ENCODE assay signal across 33 cellular contexts in genomic region chr16:85466989-85467388, GRCh38.
"Had no signal": no experiment of that assay in that cellular context is flagged by ENCODE, and none has a peak within 500 bp of the region (broad histone marks: within the 10 kb centered on the region; RNA-seq: fewer than 3 reads in every experiment).

No MANE protein-coding gene starts in this region.

- ATAC-seq: activated CD8-positive, alpha-beta T cell treated with anti-CD3 and anti-CD28 coated beads for 36 hours; activated naive CD4-positive, alpha-beta T cell treated with anti-CD3 and anti-CD28 coated beads, Interleukin-2, amount 50 U/mL, for 72 hours; activated T-cell treated with anti-CD3 and anti-CD28 coated beads, Interleukin-2, amount 50 U/mL, for 4 hours; activated T-cell treated with anti-CD3 and anti-CD28 coated beads, Interleukin-2, amount 50 U/mL, for 72 hours; activated T-helper 17 cell treated with anti-CD3 and anti-CD28 coated beads, Interleukin-2, amount 50 U/mL, for 72 hours; body of pancreas; T-cell had no signal

- H3K27me3 ChIP-seq: adrenal gland, body of pancreas, cardiac muscle cell had no signal

- H3K4me1 Mint-ChIP-seq: activated T-helper 17 cell treated with anti-CD3 and anti-CD28 coated beads, Interleukin-2, amount 50 U/mL, for 72 hours had no signal

- H3K27ac ChIP-seq: body of pancreas, VCaP had no signal

- H3K9me3 Mint-ChIP-seq: activated B cell treated with CpG ODN at 0.5 μM for 24 hours; activated CD4-positive, alpha-beta memory T cell treated with anti-CD3 and anti-CD28 coated beads for 36 hours; activated CD4-positive, alpha-beta T cell treated with anti-CD3 and anti-CD28 coated beads, Interleukin-2, amount 10 ng/mL, durations not matched to agents 24 days and 14 days; activated CD8-positive, alpha-beta T cell treated with anti-CD3 and anti-CD28 coated beads for 36 hours; activated naive CD4-positive, alpha-beta T cell treated with anti-CD3 and anti-CD28 coated beads for 36 hours; activated naive CD4-positive, alpha-beta T cell treated with anti-CD3 and anti-CD28 coated beads, Interleukin-2, amount 50 U/mL, for 72 hours; activated naive CD8-positive, alpha-beta T cell treated with anti-CD3 and anti-CD28 coated beads for 36 hours; activated T-cell treated with anti-CD3 and anti-CD28 coated beads, Interleukin-2, amount 50 U/mL, for 4 hours; activated T-cell treated with anti-CD3 and anti-CD28 coated beads, Interleukin-2, amount 50 U/mL, for 72 hours; activated T-helper 1 cell treated with anti-CD3 and anti-CD28 coated beads, Interleukin-12 subunit alpha, Interleukin-12 subunit beta, Interleukin-2, Interleukin-4 antibody, amounts not matched to agents 30 ng/mL and 10 ng/mL and 1 ng/mL, durations not matched to agents 14 hours and 24 hours and 36 hours; activated T-helper 17 cell treated with anti-CD3 and anti-CD28 coated beads, Interleukin-2, amount 50 U/mL, for 72 hours; T-cell; T-helper 2 cell treated with Interferon-gamma antibody and Interleukin-4, amounts not matched to agents 5 μg/mL and 100 μg/mL, for 36 hours had no signal

- H3K36me3 ChIP-seq: adrenal gland, cardiac muscle cell had no signal

- H3K4me3 ChIP-seq: adrenal gland, body of pancreas, cardiac muscle cell had no signal

- H3K4me3 Mint-ChIP-seq: activated B cell treated with CpG ODN at 0.5 μM for 24 hours; activated CD4-positive, alpha-beta memory T cell treated with anti-CD3 and anti-CD28 coated beads for 36 hours; activated CD4-positive, alpha-beta T cell treated with anti-CD3 and anti-CD28 coated beads, Interleukin-2, amount 10 ng/mL, durations not matched to agents 24 days and 14 days; activated CD8-positive, alpha-beta T cell treated with anti-CD3 and anti-CD28 coated beads for 36 hours; activated naive CD4-positive, alpha-beta T cell treated with anti-CD3 and anti-CD28 coated beads for 36 hours; activated naive CD8-positive, alpha-beta T cell treated with anti-CD3 and anti-CD28 coated beads for 36 hours; activated T-cell treated with anti-CD3 and anti-CD28 coated beads, Interleukin-2, amount 50 U/mL, for 4 hours; activated T-cell treated with anti-CD3 and anti-CD28 coated beads, Interleukin-2, amount 50 U/mL, for 72 hours; activated T-helper 1 cell treated with anti-CD3 and anti-CD28 coated beads, Interleukin-12 subunit alpha, Interleukin-12 subunit beta, Interleukin-2, Interleukin-4 antibody, amounts not matched to agents 30 ng/mL and 10 ng/mL and 1 ng/mL, durations not matched to agents 14 hours and 24 hours and 36 hours; activated T-helper 17 cell treated with anti-CD3 and anti-CD28 coated beads, Interleukin-2, amount 50 U/mL, for 72 hours; T-cell; T-helper 2 cell treated with Interferon-gamma antibody and Interleukin-4, amounts not matched to agents 5 μg/mL and 100 μg/mL, for 36 hours had no signal

- H3K9me3 ChIP-seq: adrenal gland, body of pancreas had no signal

- DNase-seq: activated B cell treated with CpG ODN at 0.5 μM for 24 hours; activated CD4-positive, alpha-beta memory T cell treated with anti-CD3 and anti-CD28 coated beads for 36 hours; activated CD4-positive, alpha-beta T cell treated with anti-CD3 and anti-CD28 coated beads for 4 hours; activated CD4-positive, alpha-beta T cell treated with anti-CD3 and anti-CD28 coated beads, Interleukin-2, amount 10 ng/mL, durations not matched to agents 24 days and 14 days; activated CD4-positive, alpha-beta T cell treated with anti-CD3 and anti-CD28 coated beads, Interleukin-2, amount 50 U/mL, for 1 hour; activated CD4-positive, alpha-beta T cell treated with anti-CD3 and anti-CD28 coated beads, Interleukin-2, amount 50 U/mL, for 4 hours; activated CD4-positive, CD25-positive, alpha-beta regulatory T cell treated with anti-CD3 and anti-CD28 coated beads, Interleukin-2, amount 50 U/mL, for 72 hours; activated CD8-positive, alpha-beta memory T cell treated with anti-CD3 and anti-CD28 coated beads, Interleukin-2, amount 50 U/mL, for 4 hours; activated CD8-positive, alpha-beta T cell treated with anti-CD3 and anti-CD28 coated beads for 36 hours; activated effector memory CD4-positive, alpha-beta T cell treated with anti-CD3 and anti-CD28 coated beads, Interleukin-2, amount 50 U/mL, for 16 hours; activated gamma-delta T cell treated with Interleukin-2 at 50 U/mL for 16 hours; activated naive CD4-positive, alpha-beta T cell; activated naive CD4-positive, alpha-beta T cell treated with anti-CD3 and anti-CD28 coated beads for 36 hours; activated naive CD4-positive, alpha-beta T cell treated with anti-CD3 and anti-CD28 coated beads, Interleukin-2, amount 50 U/mL, for 16 hours; activated naive CD8-positive, alpha-beta T cell treated with anti-CD3 and anti-CD28 coated beads for 36 hours; activated T-cell treated with anti-CD3 and anti-CD28 coated beads for 4 hours; activated T-cell treated with anti-CD3 and anti-CD28 coated beads, Interleukin-2, amount 50 U/mL, for 1 hour; activated T-cell treated with anti-CD3 and anti-CD28 coated beads, Interleukin-2, amount 50 U/mL, for 4 hours; activated T-cell treated with anti-CD3 and anti-CD28 coated beads, Interleukin-2, amount 50 U/mL, for 72 hours; adrenal gland; amniotic stem cell; aorta; body of pancreas; central memory CD4-positive, alpha-beta T cell; T-cell; T-helper 2 cell; T-helper 9 cell had no signal

- H3K27ac Mint-ChIP-seq: activated B cell treated with CpG ODN at 0.5 μM for 24 hours; activated CD4-positive, alpha-beta memory T cell treated with anti-CD3 and anti-CD28 coated beads for 36 hours; activated CD4-positive, alpha-beta T cell treated with anti-CD3 and anti-CD28 coated beads, Interleukin-2, amount 10 ng/mL, durations not matched to agents 24 days and 14 days; activated CD8-positive, alpha-beta T cell treated with anti-CD3 and anti-CD28 coated beads for 36 hours; activated naive CD4-positive, alpha-beta T cell treated with anti-CD3 and anti-CD28 coated beads for 36 hours; activated naive CD4-positive, alpha-beta T cell treated with anti-CD3 and anti-CD28 coated beads, Interleukin-2, amount 50 U/mL, for 72 hours; activated naive CD8-positive, alpha-beta T cell treated with anti-CD3 and anti-CD28 coated beads for 36 hours; activated T-cell treated with anti-CD3 and anti-CD28 coated beads, Interleukin-2, amount 50 U/mL, for 72 hours; activated T-helper 1 cell treated with anti-CD3 and anti-CD28 coated beads, Interleukin-12 subunit alpha, Interleukin-12 subunit beta, Interleukin-2, Interleukin-4 antibody, amounts not matched to agents 30 ng/mL and 10 ng/mL and 1 ng/mL, durations not matched to agents 14 hours and 24 hours and 36 hours; activated T-helper 17 cell treated with anti-CD3 and anti-CD28 coated beads, Interleukin-2, amount 50 U/mL, for 72 hours; T-cell; T-helper 2 cell treated with Interferon-gamma antibody and Interleukin-4, amounts not matched to agents 5 μg/mL and 100 μg/mL, for 36 hours had no signal

- H3K36me3 Mint-ChIP-seq: activated CD4-positive, alpha-beta memory T cell treated with anti-CD3 and anti-CD28 coated beads for 36 hours; activated naive CD4-positive, alpha-beta T cell treated with anti-CD3 and anti-CD28 coated beads, Interleukin-2, amount 50 U/mL, for 72 hours; activated naive CD8-positive, alpha-beta T cell treated with anti-CD3 and anti-CD28 coated beads for 36 hours; T-cell had no signal
